In genomic region chr17:70375406-70375805, GRCh38 we compare ENCODE assay signal across 24 cellular contexts.
A peak's percentile ranks its signal among the peaks of the same experiment; 100 is the strongest.
DNase-seq lines count a peak whose midpoint lies in the region; ATAC-seq, FAIRE-seq and TF ChIP-seq lines count a peak whose summit lies in the region.
"Had no signal": no experiment of that assay in that cellular context is flagged by ENCODE, and none has a peak within 500 bp of the region (broad histone marks: within the 10 kb centered on the region; RNA-seq: fewer than 3 reads in every experiment).

No MANE protein-coding gene starts in this region.

- CTCF ChIA-PET in IMR-90 (lab: Yijun Ruan, JAX), result no interaction called here
- CTCF ChIA-PET in H1 (lab: Charles Lee; ENCODE audit: partially characterized antibody), result interaction anchor here (0.7 to 1.4 kb wide), 2 partner anchors 9 to 16 kb away, joined by 3 to 4 read pairs; no protein-coding TSS in a partner anchor

- dilution Hi-C loops in IMR-90 (cut with HindIII; ENCODE audit: low sequenced_read_pairs, unreplicated experiment), result no loop called here

- H2AK9ac ChIP-seq in IMR-90 (replicated peaks; ENCODE audit: low read depth, low read length, poor library complexity), result peak overlapping the region; percentile 50

- DNase-seq in NCI-H1436 (lab: John Stamatoyannopoulos, UW) (peak; percentile 25), NCI-H1436 treated with DMSO at 0.1 percent for 48 hours (lab: John Stamatoyannopoulos, UW) (no peak), IMR-90 (no peak), H1 (ENCODE audit: low read depth in 1 of 2, low spot score in 2 of 2) (no peak), mesendoderm (peak; percentile 37), endothelial cell (ENCODE audit: low spot score) (no peak)
- DNase-seq: 8988T; CD4-positive, CD25-positive, alpha-beta regulatory T cell; COR-L47; DMS 273 treated with DMSO at 0.1 percent for 48 hours; GM23248; NCI-H1048; NCI-H1694; NCI-H2081 treated with DMSO at 0.1 percent for 48 hours; NCI-H774; PC-3; RPMI8226; SHP77 treated with DMSO at 0.1 percent for 48 hours; SK-N-SH; T-helper 1 cell had no signal

- H3K18ac ChIP-seq in IMR-90 (ENCODE audit: low read depth, low read length), result no peak overlapping the region
- no peak overlapping the region for H3K18ac ChIP-seq in H1 (ENCODE audit: extremely low read depth, low read length)
- no peak overlapping the region for H3K18ac ChIP-seq in mesendoderm (ENCODE audit: low read length)

- no peaks in the 10 kb centered on the region for H3K79me2 ChIP-seq in H1 (ENCODE audit: control insufficient read depth in 1 of 2, insufficient read depth in 2 of 2, low read length in 2 of 2)
- no peaks in the 10 kb centered on the region for H3K79me2 ChIP-seq in mesendoderm (ENCODE audit: control insufficient read depth, insufficient read depth, low read length)

- H3K79me1 ChIP-seq in IMR-90 (ENCODE audit: low read depth in 1 of 2, low read length in 2 of 2) (no peaks in the 10 kb centered on the region), H1 (ENCODE audit: low read depth, low read length) (no peaks in the 10 kb centered on the region), mesendoderm (ENCODE audit: low read length) (no peaks in the 10 kb centered on the region)

- H3K4me1 ChIP-seq in IMR-90 (ENCODE audit: control insufficient read depth, insufficient read depth, low read length) (no peaks in the 10 kb centered on the region), H1 (replicated peaks in 1 of 4; ENCODE audit: control insufficient read depth in 3 of 4, insufficient read depth in 4 of 4, low read length in 3 of 4) (peaks cover 0 to 3% (median 0%) of the 10 kb centered on the region in 4 experiments; a peak in 1 of 7 replicates), mesendoderm (ENCODE audit: control insufficient read depth, low read depth, low read length) (no peaks in the 10 kb centered on the region)

- no peak overlapping the region for H4K91ac ChIP-seq in IMR-90 (ENCODE audit: insufficient read depth, low read depth, low read length)
- no peak overlapping the region for H4K91ac ChIP-seq in H1 (replicated peaks; ENCODE audit: insufficient read length, low read length)

- H3K27me3 Mint-ChIP-seq in endothelial cell (ENCODE audit: unreplicated experiment), result peaks cover 1% of the 10 kb centered on the region
- H3K27me3 Mint-ChIP-seq: B cell; CD4-positive, CD25-positive, alpha-beta regulatory T cell had no signal

- H2AK5ac ChIP-seq in IMR-90 (ENCODE audit: low read depth, low read length) (no peak overlapping the region), H1 (ENCODE audit: low read depth, low read length) (no peak overlapping the region), mesendoderm (ENCODE audit: low read length) (no peak overlapping the region)

- no peak overlapping the region; the same call in 1 of the 2 replicates for H3K23ac ChIP-seq in IMR-90 (ENCODE audit: low read depth, low read length)
- H3K23ac ChIP-seq in H1 (ENCODE audit: insufficient read length), result no peak overlapping the region
- no peak overlapping the region for H3K23ac ChIP-seq in mesendoderm (ENCODE audit: low read length)

- POLR2A ChIA-PET in IMR-90 (lab: Charles Lee; ENCODE audit: unreplicated experiment) (no interaction called here), H1 (lab: Charles Lee; ENCODE audit: partially characterized antibody) (no interaction called here)

- H3K36me3 Mint-ChIP-seq in endothelial cell (ENCODE audit: low read depth, unreplicated experiment), result no peaks in the 10 kb centered on the region
- H3K36me3 Mint-ChIP-seq: CD4-positive, CD25-positive, alpha-beta regulatory T cell had no signal

- H3K36me3 ChIP-seq in IMR-90 (ENCODE audit: control insufficient read depth, insufficient read depth, low read length), result no peaks in the 10 kb centered on the region
- no peaks in the 10 kb centered on the region for H3K36me3 ChIP-seq in H1 (ENCODE audit: control insufficient read depth in 2 of 4, insufficient read depth in 4 of 4, low read length in 3 of 4)
- no peaks in the 10 kb centered on the region for H3K36me3 ChIP-seq in mesendoderm (ENCODE audit: control insufficient read depth, insufficient read depth, low read length)

- H3K9me3 Mint-ChIP-seq in endothelial cell (ENCODE audit: unreplicated experiment), result no peaks in the 10 kb centered on the region

- WGBS in IMR-90 (ENCODE audit: extremely low coverage in 2 of 2, insufficient read length in 1 of 2), 2 experiments, result no CpG with 5 or more reads among the region's 1 CpG
- 100% methylated on average over 1 of the region's 1 CpG; no CpG with 5 or more reads in 1 of the 2 experiments for WGBS in H1 (ENCODE audit: extremely low coverage in 1 of 2, insufficient coverage in 1 of 2, insufficient read length in 1 of 2, insufficient replicate concordance in 2 of 2, low coverage in 1 of 2, low lambda C conversion rate in 2 of 2, missing lambda C conversion rate in 1 of 2), 2 experiments
- no CpG with 5 or more reads among the region's 1 CpG for WGBS in mesendoderm (ENCODE audit: extremely low coverage, insufficient coverage, low lambda C conversion rate)

- no peak overlapping the region for H3K27ac Mint-ChIP-seq in endothelial cell (ENCODE audit: unreplicated experiment)
- H3K27ac Mint-ChIP-seq: B cell; CD4-positive, CD25-positive, alpha-beta regulatory T cell had no signal

- H2AFZ ChIP-seq in IMR-90 (replicated peaks; ENCODE audit: low read length, poor library complexity), result peak overlapping the region; percentile 58
- H2AFZ ChIP-seq in H1 (ENCODE audit: low read length), result 0 out of 2 replicates have a peak overlapping the region, but pooled peaks have one; percentile 1
- H2AFZ ChIP-seq: GM23248 had no signal

- H3K27ac ChIP-seq in IMR-90 (ENCODE audit: insufficient read depth, low read length) (no peak overlapping the region), H1 (ENCODE audit: low read depth, low read length) (no peak overlapping the region), mesendoderm (ENCODE audit: low read depth, low read length) (no peak overlapping the region)
- H3K27ac ChIP-seq: GM23248 had no signal

- H3K14ac ChIP-seq in IMR-90 (replicated peaks; ENCODE audit: low read depth, low read length) (no peak overlapping the region), H1 (ENCODE audit: insufficient read length) (no peak overlapping the region)

- H3K27me3 ChIP-seq in IMR-90 (ENCODE audit: control insufficient read depth, insufficient read depth, low read length) (no peaks in the 10 kb centered on the region), H1 (replicated peaks in 1 of 4; ENCODE audit: control insufficient read depth in 3 of 4, extremely low read depth in 1 of 4, insufficient read depth in 3 of 4, low read length in 3 of 4) (no peaks in the 10 kb centered on the region), mesendoderm (ENCODE audit: insufficient read depth, low read length, poor library complexity) (no peaks in the 10 kb centered on the region)

- no peaks in the 10 kb centered on the region for H3K23me2 ChIP-seq in H1 (ENCODE audit: low read depth, low read length)

- H2BK120ac ChIP-seq in IMR-90 (ENCODE audit: low read depth, low read length) (no peak overlapping the region), H1 (replicated peaks; ENCODE audit: low read depth, low read length) (no peak overlapping the region), mesendoderm (ENCODE audit: low read depth, low read length) (no peak overlapping the region)

- 0 out of 2 replicates have a peak overlapping the region, but pooled peaks have one; percentile 14 for H2BK20ac ChIP-seq in IMR-90 (ENCODE audit: low read depth, low read length)
- no peak overlapping the region for H2BK20ac ChIP-seq in H1 (ENCODE audit: low read length)

- H4K8ac ChIP-seq in IMR-90 (ENCODE audit: low read depth in 2 of 2, low read length in 2 of 2), result no peak overlapping the region
- no peak overlapping the region for H4K8ac ChIP-seq in H1 (ENCODE audit: extremely low read depth, insufficient read depth, low read length)
- H4K8ac ChIP-seq in mesendoderm (ENCODE audit: low read depth, low read length), result no peak overlapping the region

- intact Hi-C loops in IMR-90 (cut with micrococcal nuclease), result no loop called here

- no peak overlapping the region for H3K56ac ChIP-seq in IMR-90 (ENCODE audit: extremely low read depth, insufficient read depth, low read length)
- H3K56ac ChIP-seq in H1 (replicated peaks; ENCODE audit: insufficient read length, low read depth, low read length), result no peak overlapping the region
- H3K56ac ChIP-seq in mesendoderm (ENCODE audit: low read length), result no peak overlapping the region

- H4K20me1 ChIP-seq in IMR-90 (ENCODE audit: insufficient read depth, low read length) (no peaks in the 10 kb centered on the region), H1 (replicated peaks in 1 of 2; ENCODE audit: control insufficient read depth in 1 of 2, insufficient read depth in 2 of 2, low read length in 2 of 2) (no peaks in the 10 kb centered on the region)

- H2BK5ac ChIP-seq in IMR-90 (ENCODE audit: low read depth, low read length, poor library complexity, severe bottlenecking) (no peak overlapping the region), H1 (ENCODE audit: low read depth, low read length) (no peak overlapping the region), mesendoderm (ENCODE audit: low read length) (no peak overlapping the region)

- TF ChIP-seq CTCF in IMR-90 (conservative IDR thresholded peaks at IDR 0.05; ENCODE audit: low read depth, low read length), result no peak
- TF ChIP-seq CTCF in H1 (IDR thresholded peaks at IDR 0.05; ENCODE audit: control extremely low read depth in 1 of 3, insufficient read depth in 1 of 3, low read depth in 1 of 3, low read length in 3 of 3), result peak in 1 of 3 experiments; percentile 5; a peak in 1 of 4 replicates
- TF ChIP-seq CTCF in endothelial cell (IDR thresholded peaks at IDR 0.05; ENCODE audit: unreplicated experiment), result no peak

- TF ChIP-seq RAD21 in IMR-90 (IDR thresholded peaks at IDR 0.05; ENCODE audit: low read length), result no peak
- peak in 1 of 2 experiments; percentile 6; a peak in 1 of 4 replicates for TF ChIP-seq RAD21 in H1 (IDR thresholded peaks at IDR 0.05 in 1 of 2, conservative IDR thresholded peaks at IDR 0.05 in 1 of 2; ENCODE audit: low read depth in 2 of 2, low read length in 2 of 2)

- H2BK12ac ChIP-seq in H1 (ENCODE audit: low read depth, low read length), result no peak overlapping the region

- no peak overlapping the region for H3K4ac ChIP-seq in IMR-90 (ENCODE audit: low read depth, low read length)
- no peak overlapping the region for H3K4ac ChIP-seq in H1 (replicated peaks; ENCODE audit: insufficient read length, low read depth, low read length)
- no peak overlapping the region for H3K4ac ChIP-seq in mesendoderm (ENCODE audit: low read depth, low read length)

- peak; percentile 7 for FAIRE-seq in H1 (lab: Jason Lieb, UNC)
- FAIRE-seq: G401.6 had no signal

- H3K4me1 Mint-ChIP-seq in endothelial cell (ENCODE audit: unreplicated experiment), result peaks cover 23% of the 10 kb centered on the region
- H3K4me1 Mint-ChIP-seq: B cell; CD4-positive, CD25-positive, alpha-beta regulatory T cell had no signal

- TF ChIP-seq POLR2A in IMR-90 (IDR thresholded peaks at IDR 0.05; ENCODE audit: low read depth, low read length) (no peak), H1 (IDR thresholded peaks at IDR 0.05; ENCODE audit: control extremely low read depth in 1 of 2, low read depth in 2 of 2, low read length in 2 of 2) (no peak)

- no peaks in the 10 kb centered on the region for H3K9me1 ChIP-seq in IMR-90 (ENCODE audit: insufficient read depth, low read length)

- H3K4me2 ChIP-seq in IMR-90 (ENCODE audit: low read depth, low read length) (no peak overlapping the region), H1 (ENCODE audit: insufficient read depth in 1 of 2, low read depth in 2 of 2, low read length in 2 of 2) (no peak overlapping the region), mesendoderm (ENCODE audit: low read length) (no peak overlapping the region)
- H3K4me2 ChIP-seq: SK-N-SH had no signal

- in situ Hi-C loops in IMR-90 (cut with MboI; ENCODE audit: low sequenced_read_pairs), result no loop called here

- H4K5ac ChIP-seq in IMR-90 (ENCODE audit: low read depth, low read length), result no peak overlapping the region
- H4K5ac ChIP-seq in H1 (ENCODE audit: insufficient read length, low read depth, low read length), result no peak overlapping the region
- H4K5ac ChIP-seq in mesendoderm (ENCODE audit: low read length), result no peak overlapping the region

- no peak overlapping the region for H3K9ac ChIP-seq in IMR-90 (ENCODE audit: low read depth, low read length)
- H3K9ac ChIP-seq in H1 (replicated peaks in 1 of 4; ENCODE audit: extremely low read depth in 1 of 4, low read depth in 3 of 4, low read length in 3 of 4), result no peak overlapping the region
- H3K9ac ChIP-seq in mesendoderm (ENCODE audit: low read length), result no peak overlapping the region
- H3K9ac ChIP-seq: GM23248, SK-N-SH had no signal

- no TSS peak for BruUV-seq in IMR-90 (replicated peaks; lab: Mats Ljungman, UMichigan)

- ATAC-seq in IMR-90 (ENCODE audit: low read depth) (no peak), HG03521 (IDR thresholded peaks at IDR 0.05; ENCODE audit: unreplicated experiment) (no peak), SK-N-SH treated with all-trans-retinoic acid at 6 μM for 48 hours (no peak)
- ATAC-seq: PC-3 had no signal

- H3K4me3 ChIP-seq in IMR-90 (ENCODE audit: insufficient read depth, low read depth, low read length) (no peak overlapping the region), H1 (ENCODE audit: extremely low read depth in 1 of 4, insufficient read depth in 2 of 4, low read depth in 3 of 4, low read length in 4 of 4) (no peak overlapping the region), mesendoderm (ENCODE audit: low read length) (no peak overlapping the region)
- H3K4me3 ChIP-seq: GM23248 had no signal

- H3K9me3 ChIP-seq in IMR-90 (ENCODE audit: control insufficient read depth, insufficient read depth, low read length) (no peaks in the 10 kb centered on the region), H1 (ENCODE audit: insufficient read depth in 2 of 2, low read depth in 1 of 2, low read length in 1 of 2) (no peaks in the 10 kb centered on the region)
- H3K9me3 ChIP-seq: SK-N-SH had no signal

- TF ChIP-seq EP300 in H1 (IDR thresholded peaks at IDR 0.05; ENCODE audit: borderline replicate concordance in 1 of 2, low read depth in 2 of 2, low read length in 2 of 2), result no peak

- no peak overlapping the region for H2BK15ac ChIP-seq in IMR-90 (ENCODE audit: low read depth, low read length)
- H2BK15ac ChIP-seq in H1 (ENCODE audit: low read length), result no peak overlapping the region
- H2BK15ac ChIP-seq in mesendoderm (replicated peaks; ENCODE audit: low read depth), result no peak overlapping the region

- H3K4me3 Mint-ChIP-seq in endothelial cell (ENCODE audit: unreplicated experiment), result no peak overlapping the region
- H3K4me3 Mint-ChIP-seq: B cell; CD4-positive, CD25-positive, alpha-beta regulatory T cell had no signal

Comparison
In these comparisons a context has a peak if more than half of its experiments do, and no peak if none do; other contexts are left out.
1. DNase-seq: peak in NCI-H1436 (single experiment) and mesendoderm (single experiment); none in NCI-H1436 treated with DMSO at 0.1 percent for 48 hours (single experiment), IMR-90 (single experiment), H1 (0 of 2) and endothelial cell (single experiment).